ENCODE assay signal across 8 cellular contexts in genomic region chr16:787261-787966, GRCh38. TPM values are rescaled to one million over a fixed set of nuclear protein-coding genes. Genes with fewer than 3 reads are reported as not detected.
DNase-seq lines count a peak whose midpoint lies in the region; ATAC-seq and TF ChIP-seq lines count a peak whose summit lies in the region.

No MANE protein-coding gene starts in this region.

- peak overlapping the region; percentile 81 to 97 (median 92) for H3K4me3 ChIP-seq in liver (ENCODE audit: low read depth in 1 of 3, low read length in 3 of 3)

- H3K9ac ChIP-seq in liver (ENCODE audit: low read depth in 1 of 2, low read length in 2 of 2) = peak overlapping the region; percentile 59 to 71

- peaks cover 0 to 3% (median 0%) of the 10 kb centered on the region in 4 donors for H3K36me3 ChIP-seq in liver (ENCODE audit: control insufficient read depth in 4 of 4, insufficient read depth in 3 of 4, low read depth in 1 of 4, low read length in 3 of 4)

- no peaks in the 10 kb centered on the region for H3K27me3 ChIP-seq in liver (ENCODE audit: control insufficient read depth in 4 of 4, insufficient read depth in 4 of 4, low read length in 3 of 4)

- no peak for TF ChIP-seq RAD21 in liver (IDR thresholded peaks at IDR 0.05)

- TF ChIP-seq CTCF in liver (IDR thresholded peaks at IDR 0.05; ENCODE audit: low read depth, low read length, missing input control) = no peak
- TF ChIP-seq CTCF in type B pancreatic cell (conservative IDR thresholded peaks at IDR 0.05) = no peak

- peaks cover 13% of the 10 kb centered on the region for H3K4me1 Mint-ChIP-seq in activated naive CD4-positive, alpha-beta T cell treated with anti-CD3 and anti-CD28 coated beads for 36 hours (ENCODE audit: low read depth)
- no peaks in the 10 kb centered on the region for H3K4me1 Mint-ChIP-seq in type B pancreatic cell (ENCODE audit: unreplicated experiment)

- H3K4me1 ChIP-seq in liver (ENCODE audit: control insufficient read depth in 4 of 4, insufficient read depth in 4 of 4, low read length in 3 of 4) = peaks cover 6 to 21% (median 18%) of the 10 kb centered on the region in 4 donors

- no peak overlapping the region for H3K27ac Mint-ChIP-seq in activated naive CD4-positive, alpha-beta T cell treated with anti-CD3 and anti-CD28 coated beads for 36 hours
- H3K27ac Mint-ChIP-seq in activated naive CD4-positive, alpha-beta T cell treated with anti-CD3 and anti-CD28 coated beads, Interleukin-2, amount 50 U/mL, for 72 hours = peak overlapping the region; percentile 60 to 84
- H3K27ac Mint-ChIP-seq in type B pancreatic cell = no peak overlapping the region

- no peak overlapping the region for H3K27ac ChIP-seq in liver (ENCODE audit: low read depth in 1 of 2, low read length in 2 of 2)

- H3K9me3 ChIP-seq in liver (ENCODE audit: control insufficient read depth in 4 of 4, low read length in 3 of 4) = no peaks in the 10 kb centered on the region

- CTCF ChIA-PET in activated naive CD4-positive, alpha-beta T cell treated with anti-CD3 and anti-CD28 coated beads for 36 hours (lab: Charles Lee) = interaction anchor here (6.1 kb wide), 1 partner anchor 75 kb away, joined by 55 read pairs; no protein-coding TSS in a partner anchor

- H3K27me3 Mint-ChIP-seq in activated naive CD4-positive, alpha-beta T cell treated with anti-CD3 and anti-CD28 coated beads for 36 hours (ENCODE audit: low read depth) = no peaks in the 10 kb centered on the region
- no peaks in the 10 kb centered on the region for H3K27me3 Mint-ChIP-seq in type B pancreatic cell

- H3K4me3 Mint-ChIP-seq in activated naive CD4-positive, alpha-beta T cell treated with anti-CD3 and anti-CD28 coated beads for 36 hours = peak overlapping the region; percentile 83
- H3K4me3 Mint-ChIP-seq in type B pancreatic cell = peak overlapping the region; percentile 88

- DNase-seq in activated naive CD4-positive, alpha-beta T cell treated with anti-CD3 and anti-CD28 coated beads for 36 hours = no peak
- DNase-seq in activated naive CD4-positive, alpha-beta T cell (lab: John Stamatoyannopoulos, UW) = no peak
- no peak for DNase-seq in activated naive CD4-positive, alpha-beta T cell treated with anti-CD3 and anti-CD28 coated beads, Interleukin-2, amount 50 U/mL, for 72 hours (ENCODE audit: low spot score in 2 of 2)
- DNase-seq in type B pancreatic cell (ENCODE audit: extremely low spot score, unreplicated experiment) (no peak), cerebellar nuclear complex (lab: John Stamatoyannopoulos, UW) (no peak)
- no peak for DNase-seq in stimulated activated CD4-positive, alpha-beta T cell treated with anti-CD3 and anti-CD28 coated beads, Interleukin-4, amount 100 ng/mL, for 24 hours

- no peaks in the 10 kb centered on the region for H3K9me3 Mint-ChIP-seq in activated naive CD4-positive, alpha-beta T cell treated with anti-CD3 and anti-CD28 coated beads for 36 hours
- no peaks in the 10 kb centered on the region for H3K9me3 Mint-ChIP-seq in activated naive CD4-positive, alpha-beta T cell treated with anti-CD3 and anti-CD28 coated beads, Interleukin-2, amount 50 U/mL, for 72 hours
- no peaks in the 10 kb centered on the region for H3K9me3 Mint-ChIP-seq in type B pancreatic cell

- ATAC-seq in activated naive CD4-positive, alpha-beta T cell treated with anti-CD3 and anti-CD28 coated beads, Interleukin-2, amount 50 U/mL, for 72 hours = no peak
- ATAC-seq in HG02840 (IDR thresholded peaks at IDR 0.05; ENCODE audit: low FRiP score, unreplicated experiment) = no peak

- intact Hi-C loops in activated naive CD4-positive, alpha-beta T cell treated with anti-CD3 and anti-CD28 coated beads for 36 hours (cut with micrococcal nuclease) = no loop called here

- WGBS in liver = 32% methylated on average over 48 of the region's 48 CpGs

- peaks cover 17% of the 10 kb centered on the region for H3K36me3 Mint-ChIP-seq in activated naive CD4-positive, alpha-beta T cell treated with anti-CD3 and anti-CD28 coated beads for 36 hours (ENCODE audit: low read depth)
- peaks cover 11 to 13% of the 10 kb centered on the region in 2 donors for H3K36me3 Mint-ChIP-seq in activated naive CD4-positive, alpha-beta T cell treated with anti-CD3 and anti-CD28 coated beads, Interleukin-2, amount 50 U/mL, for 72 hours
- peaks cover 5% of the 10 kb centered on the region for H3K36me3 Mint-ChIP-seq in type B pancreatic cell

TF ChIP-seq in liver, 16 proteins besides CTCF, POLR2A, EP300 and RAD21:
- TF ChIP-seq GABPA (IDR thresholded peaks at IDR 0.05 in 1 of 2, conservative IDR thresholded peaks at IDR 0.05 in 1 of 2) = no peak
- no peak for TF ChIP-seq EGR1 (IDR thresholded peaks at IDR 0.05; ENCODE audit: low read depth in 2 of 2)
- no peak for TF ChIP-seq FOXA1 (IDR thresholded peaks at IDR 0.05)
- no peak for TF ChIP-seq ZBTB33 (IDR thresholded peaks at IDR 0.05)
- TF ChIP-seq JUND (IDR thresholded peaks at IDR 0.05) = no peak

RNA-seq across cellular contexts. Expression of gene RPUSD1, which starts 0.8 kb away (rescaled TPM):
- 1 to 10 TPM; 6.8 to 7.2 TPM for total RNA-seq in activated naive CD4-positive, alpha-beta T cell treated with anti-CD3 and anti-CD28 coated beads for 36 hours
- total RNA-seq in activated naive CD4-positive, alpha-beta T cell treated with anti-CD3 and anti-CD28 coated beads, Interleukin-2, amount 50 U/mL, for 72 hours = 10 to 100 TPM; 11.2 to 27.1 TPM
- total RNA-seq in liver (1 to 10 TPM; 8.2 to 9.7 TPM), type B pancreatic cell (ENCODE audit: low replicate concordance) (23.7 and 26.6 TPM in 2 replicates)
- polyA plus RNA-seq in liver = 10 to 100 TPM in 1 of 2 donors, 1 to 10 TPM in 1; 4.5 to 10.7 TPM

RNA-seq across cellular contexts. Expression of gene CHTF18, which starts 1.0 kb away (rescaled TPM):
- total RNA-seq in activated naive CD4-positive, alpha-beta T cell treated with anti-CD3 and anti-CD28 coated beads for 36 hours = 100 to 1,000 TPM; 126 to 127 TPM
- total RNA-seq in activated naive CD4-positive, alpha-beta T cell treated with anti-CD3 and anti-CD28 coated beads, Interleukin-2, amount 50 U/mL, for 72 hours = 100 to 1,000 TPM in 1 of 2 donors, 10 to 100 TPM in 1; 98.7 to 116 TPM
- 10 to 100 TPM in 1 of 2 donors, 1 to 10 TPM in 1; 5.1 to 15.6 TPM for total RNA-seq in liver
- 1 to 10 TPM; 1.7 to 2.6 TPM for polyA plus RNA-seq in liver
- 53.4 and 105 TPM in 2 replicates for total RNA-seq in type B pancreatic cell (ENCODE audit: low replicate concordance)

RNA-seq across cellular contexts. Expression of gene GNG13, which starts 13.1 kb away (rescaled TPM):
- not detected for total RNA-seq in activated naive CD4-positive, alpha-beta T cell treated with anti-CD3 and anti-CD28 coated beads for 36 hours
- not detected for total RNA-seq in activated naive CD4-positive, alpha-beta T cell treated with anti-CD3 and anti-CD28 coated beads, Interleukin-2, amount 50 U/mL, for 72 hours
- total RNA-seq in liver (not detected), type B pancreatic cell (ENCODE audit: low replicate concordance) (not detected in 2 replicates)
- polyA plus RNA-seq in liver = not detected

RNA-seq across cellular contexts. Expression of gene MSLN, which starts 26.9 kb away (rescaled TPM):
- not detected for total RNA-seq in activated naive CD4-positive, alpha-beta T cell treated with anti-CD3 and anti-CD28 coated beads for 36 hours
- total RNA-seq in activated naive CD4-positive, alpha-beta T cell treated with anti-CD3 and anti-CD28 coated beads, Interleukin-2, amount 50 U/mL, for 72 hours = not detected
- total RNA-seq in liver = under 1 TPM; 0.08 to 0.65 TPM
- under 1 TPM in 1 of 2 donors, not detected in 1; 0.03 TPM for polyA plus RNA-seq in liver
- 0.77 and 0.81 TPM in 2 replicates for total RNA-seq in type B pancreatic cell (ENCODE audit: low replicate concordance)

RNA-seq across cellular contexts. Expression of gene CIAO3, which starts 46.6 kb away (rescaled TPM):
- total RNA-seq in activated naive CD4-positive, alpha-beta T cell treated with anti-CD3 and anti-CD28 coated beads for 36 hours = 10 to 100 TPM; 32.7 to 34.3 TPM
- total RNA-seq in activated naive CD4-positive, alpha-beta T cell treated with anti-CD3 and anti-CD28 coated beads, Interleukin-2, amount 50 U/mL, for 72 hours = 100 to 1,000 TPM in 1 of 2 donors, 10 to 100 TPM in 1; 41.7 to 122 TPM
- total RNA-seq in liver = 10 to 100 TPM; 16.9 to 24.3 TPM
- polyA plus RNA-seq in liver = 10 to 100 TPM; 13.2 to 16.0 TPM
- 41.4 and 44.5 TPM in 2 replicates for total RNA-seq in type B pancreatic cell (ENCODE audit: low replicate concordance)

Comparison
In these comparisons a context has a peak if more than half of its experiments do, and no peak if none do; other contexts are left out.
1. H3K27ac Mint-ChIP-seq: peak in activated naive CD4-positive, alpha-beta T cell treated with anti-CD3 and anti-CD28 coated beads, Interleukin-2, amount 50 U/mL, for 72 hours (2 of 2); none in activated naive CD4-positive, alpha-beta T cell treated with anti-CD3 and anti-CD28 coated beads for 36 hours (single experiment) and type B pancreatic cell (single experiment).